In genomic region chr7:101792672-101793071, GRCh38 we compare ENCODE assay signal across 6 cellular contexts. TPM values are rescaled to one million over a fixed set of nuclear protein-coding genes. Genes with fewer than 3 reads are reported as not detected.
DNase-seq lines count a peak whose midpoint lies in the region; ATAC-seq and TF ChIP-seq lines count a peak whose summit lies in the region.
"Not testable (repeated sequence)": the region's sequence is repeated elsewhere in the genome, so short reads cannot be mapped to it uniquely, and the experiment has no call there.

No MANE protein-coding gene starts in this region.

- not testable (repeated sequence) for H3K4me1 ChIP-seq in RWPE2 (ENCODE audit: insufficient read depth, poor library complexity, severe bottlenecking); foreskin keratinocyte; mesenchymal stem cell (ENCODE audit: control insufficient read depth, insufficient read depth, low read depth, low read length); smooth muscle cell (ENCODE audit: low read depth)

- WGBS in mesenchymal stem cell, result 90% methylated on average over 4 of the region's 4 CpGs
- 90% methylated on average over 4 of the region's 4 CpGs for WGBS in smooth muscle cell (ENCODE audit: low lambda C conversion rate)

- H3K27me3 Mint-ChIP-seq in MCF 10A (ENCODE audit: insufficient read depth, unreplicated experiment), result not testable (repeated sequence)

- TF ChIP-seq CTCF in RWPE2 (IDR thresholded peaks at IDR 0.05; ENCODE audit: poor library complexity, severe bottlenecking); MCF 10A (IDR thresholded peaks at IDR 0.05; ENCODE audit: unreplicated experiment); foreskin keratinocyte (conservative IDR thresholded peaks at IDR 0.05); smooth muscle cell (IDR thresholded peaks at IDR 0.05; ENCODE audit: borderline replicate concordance, insufficient read depth, poor library complexity, severe bottlenecking): not testable (repeated sequence)

- H3K4me3 ChIP-seq in RWPE2 (ENCODE audit: severe bottlenecking); mesenchymal stem cell (ENCODE audit: insufficient read depth in 1 of 2, low read depth in 1 of 2, low read length in 2 of 2); smooth muscle cell: not testable (repeated sequence)

- peak overlapping the region; percentile 97 for H3K27ac Mint-ChIP-seq in MCF 10A (ENCODE audit: low read depth, unreplicated experiment)

- not testable (repeated sequence) for H3K36me3 ChIP-seq in RWPE2 (ENCODE audit: low read depth); mesenchymal stem cell (ENCODE audit: control insufficient read depth in 1 of 2, insufficient read depth in 2 of 2, low read depth in 1 of 2, low read length in 2 of 2); smooth muscle cell (ENCODE audit: low read depth)

- H3K36me3 Mint-ChIP-seq in MCF 10A (ENCODE audit: insufficient read depth, unreplicated experiment), result not testable (repeated sequence)

- not testable (repeated sequence) for H3K4me1 Mint-ChIP-seq in MCF 10A (ENCODE audit: insufficient read depth, unreplicated experiment)

- not testable (repeated sequence) for H3K79me1 ChIP-seq in mesenchymal stem cell (replicated peaks; ENCODE audit: low read length, poor library complexity, severe bottlenecking)

- not testable (repeated sequence) for H3K4me2 ChIP-seq in mesenchymal stem cell (ENCODE audit: low read length, poor library complexity, severe bottlenecking); smooth muscle cell

- H2BK120ac ChIP-seq in mesenchymal stem cell (ENCODE audit: low read depth, low read length), result not testable (repeated sequence)

- H2AK5ac ChIP-seq in mesenchymal stem cell (ENCODE audit: low read length, severe bottlenecking), result peak overlapping the region; percentile 58

- CTCF ChIA-PET in MCF 10A (lab: Yijun Ruan, JAX), result interaction anchor here (0.9 to 1.1 kb wide), 3 partner anchors 49 to 104 kb away, joined by 3 to 7 read pairs (median 4); no protein-coding TSS in a partner anchor

- H3K4me3 Mint-ChIP-seq in MCF 10A (ENCODE audit: unreplicated experiment), result not testable (repeated sequence)

- BruUV-seq in MCF 10A (replicated peaks; lab: Mats Ljungman, UMichigan), result not testable (repeated sequence)

- POLR2A ChIA-PET in MCF 10A (lab: Yijun Ruan, JAX), result interaction anchor here (0.8 to 1.6 kb wide), 9 partner anchors 14 to 100 kb away, joined by 3 to 7 read pairs (median 5); no protein-coding TSS in a partner anchor

- not testable (repeated sequence) for H4K91ac ChIP-seq in mesenchymal stem cell (ENCODE audit: low read length)

- H3K79me2 ChIP-seq in smooth muscle cell (ENCODE audit: low read depth), result not testable (repeated sequence)

- not testable (repeated sequence) for H2BK5ac ChIP-seq in mesenchymal stem cell (ENCODE audit: low read depth, low read length, poor library complexity, severe bottlenecking)

- not testable (repeated sequence) for H3K14ac ChIP-seq in mesenchymal stem cell (ENCODE audit: low read length in 2 of 2)

- not testable (repeated sequence) for H2AFZ ChIP-seq in mesenchymal stem cell (ENCODE audit: low read depth, low read length); smooth muscle cell (ENCODE audit: low read depth)

- H3K27ac ChIP-seq in RWPE2 (ENCODE audit: poor library complexity, severe bottlenecking), result peak overlapping the region; percentile 77
- peak overlapping the region; percentile 82 for H3K27ac ChIP-seq in foreskin keratinocyte
- H3K27ac ChIP-seq in mesenchymal stem cell (ENCODE audit: low read length, poor library complexity, severe bottlenecking), result peak overlapping the region; percentile 63
- H3K27ac ChIP-seq in smooth muscle cell (ENCODE audit: low read depth), result peak overlapping the region; percentile 56

- H3K27me3 ChIP-seq in RWPE2 (ENCODE audit: insufficient read depth, poor library complexity, severe bottlenecking); foreskin keratinocyte; smooth muscle cell (ENCODE audit: low read depth): not testable (repeated sequence)
- H3K27me3 ChIP-seq in mesenchymal stem cell (ENCODE audit: control insufficient read depth in 1 of 2, insufficient read depth in 1 of 2, low read length in 2 of 2), result peaks cover 0 to 16% of the 10 kb centered on the region in 2 experiments

- DNase-seq in RWPE2 (ENCODE audit: low spot score); MCF 10A (ENCODE audit: unreplicated experiment); foreskin keratinocyte; left ventricle myocardium superior; mesenchymal stem cell; smooth muscle cell (lab: John Stamatoyannopoulos, UW; ENCODE audit: unreplicated experiment): not testable (repeated sequence)

- not testable (repeated sequence) for H2BK12ac ChIP-seq in mesenchymal stem cell (ENCODE audit: low read length in 2 of 2)

- not testable (repeated sequence) for H3K23ac ChIP-seq in mesenchymal stem cell (ENCODE audit: low read length in 2 of 2)

- H3K9ac ChIP-seq in mesenchymal stem cell (ENCODE audit: low read length) (peak overlapping the region; percentile 26), smooth muscle cell (ENCODE audit: low read depth) (peak overlapping the region; percentile 9)

- intact Hi-C loops in MCF 10A (cut with micrococcal nuclease), result loop anchor here (1.0 to 2.0 kb wide), 2 partner anchors 38 to 75 kb away; no protein-coding TSS in a partner anchor
- intact Hi-C loops in left ventricle myocardium superior (cut with micrococcal nuclease), result not testable (repeated sequence)

- H3F3A ChIP-seq in smooth muscle cell (ENCODE audit: low read depth), result not testable (repeated sequence)

- H3K9me3 ChIP-seq in RWPE2 (ENCODE audit: severe bottlenecking); mesenchymal stem cell (ENCODE audit: control insufficient read depth, low read length); smooth muscle cell (replicated peaks; ENCODE audit: low read depth): not testable (repeated sequence)

- H3K9me3 Mint-ChIP-seq in MCF 10A (ENCODE audit: unreplicated experiment), result not testable (repeated sequence)

- H4K20me1 ChIP-seq in smooth muscle cell (ENCODE audit: low read depth), result not testable (repeated sequence)

- H3K4ac ChIP-seq in mesenchymal stem cell (ENCODE audit: low read depth in 1 of 2, low read length in 2 of 2), result not testable (repeated sequence)

- H3K18ac ChIP-seq in mesenchymal stem cell (ENCODE audit: low read depth in 1 of 2, low read length in 2 of 2), result not testable (repeated sequence)

- not testable (repeated sequence) for ATAC-seq in RWPE2 (ENCODE audit: low read depth); foreskin keratinocyte
- peak; percentile 33 for ATAC-seq in left ventricle myocardium superior

- H2BK15ac ChIP-seq in mesenchymal stem cell (ENCODE audit: low read depth, poor library complexity, severe bottlenecking), result not testable (repeated sequence)

- H4K8ac ChIP-seq in mesenchymal stem cell (ENCODE audit: low read length), result not testable (repeated sequence)

RNA-seq across cellular contexts. Expression of gene CUX1, which starts 24.8 kb away (rescaled TPM):
- total RNA-seq in MCF 10A (2022), result 47.6 and 63.7 TPM in 2 replicates
- total RNA-seq in foreskin keratinocyte, result 27.1 and 30.2 TPM in 2 replicates
- polyA plus RNA-seq in foreskin keratinocyte, result 17.5 and 20.7 TPM in 2 replicates
- 123 TPM for total RNA-seq in left ventricle myocardium superior
- polyA plus RNA-seq in mesenchymal stem cell (2013, experiment 1 of 2), result 62.6 TPM
- polyA plus RNA-seq in mesenchymal stem cell (2013, experiment 2 of 2), result 60.3 TPM
- 56.3 and 70.1 TPM in 2 replicates for total RNA-seq in smooth muscle cell
- polyA plus RNA-seq in smooth muscle cell, result 67.5 and 78.4 TPM in 2 replicates
